Comparison of ENCODE assay signal across 1 cellular context in the genomic region with DNA sequence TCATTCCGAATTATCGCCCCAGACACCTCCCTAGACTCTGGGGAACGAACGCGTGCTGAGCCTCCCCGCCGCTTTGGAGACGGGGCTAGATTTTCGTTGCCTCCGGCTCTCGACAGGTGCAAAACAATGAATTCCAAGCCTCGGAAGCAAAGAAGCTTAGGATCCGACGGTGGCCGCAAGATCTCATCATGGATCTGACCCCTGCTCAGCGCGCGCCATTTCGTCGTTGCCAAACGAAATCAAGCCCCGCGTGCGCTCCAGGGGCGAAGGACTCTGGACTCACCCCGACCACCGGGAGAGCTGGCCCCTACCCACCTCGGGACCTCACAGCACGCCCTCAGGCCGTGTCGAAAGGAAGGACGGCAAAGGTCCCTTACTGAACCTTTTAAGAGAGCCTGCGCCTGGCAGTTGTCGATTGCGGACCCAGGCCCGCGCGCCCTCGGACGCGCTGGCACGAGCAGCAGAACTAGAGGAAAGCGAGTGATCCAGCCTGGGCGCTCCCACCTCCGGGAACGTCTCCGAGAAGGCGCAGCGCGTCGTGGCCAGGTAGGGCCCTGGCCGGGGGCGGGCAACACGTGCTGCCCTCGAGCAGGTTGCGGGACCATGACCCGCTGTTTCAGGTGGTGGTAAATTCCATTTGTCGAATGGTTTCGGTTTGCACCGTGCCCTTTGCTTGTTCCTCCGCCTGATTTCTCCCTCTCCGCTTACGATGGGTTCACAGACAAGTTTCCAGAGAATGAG.
TF ChIP-seq lines count a peak whose summit lies in the region.

No MANE protein-coding gene starts in this region.

TF ChIP-seq in WTC11, 78 proteins besides CTCF, POLR2A, EP300 and RAD21 (continued from another document and continues in another):
- TF ChIP-seq, protein P1, sequence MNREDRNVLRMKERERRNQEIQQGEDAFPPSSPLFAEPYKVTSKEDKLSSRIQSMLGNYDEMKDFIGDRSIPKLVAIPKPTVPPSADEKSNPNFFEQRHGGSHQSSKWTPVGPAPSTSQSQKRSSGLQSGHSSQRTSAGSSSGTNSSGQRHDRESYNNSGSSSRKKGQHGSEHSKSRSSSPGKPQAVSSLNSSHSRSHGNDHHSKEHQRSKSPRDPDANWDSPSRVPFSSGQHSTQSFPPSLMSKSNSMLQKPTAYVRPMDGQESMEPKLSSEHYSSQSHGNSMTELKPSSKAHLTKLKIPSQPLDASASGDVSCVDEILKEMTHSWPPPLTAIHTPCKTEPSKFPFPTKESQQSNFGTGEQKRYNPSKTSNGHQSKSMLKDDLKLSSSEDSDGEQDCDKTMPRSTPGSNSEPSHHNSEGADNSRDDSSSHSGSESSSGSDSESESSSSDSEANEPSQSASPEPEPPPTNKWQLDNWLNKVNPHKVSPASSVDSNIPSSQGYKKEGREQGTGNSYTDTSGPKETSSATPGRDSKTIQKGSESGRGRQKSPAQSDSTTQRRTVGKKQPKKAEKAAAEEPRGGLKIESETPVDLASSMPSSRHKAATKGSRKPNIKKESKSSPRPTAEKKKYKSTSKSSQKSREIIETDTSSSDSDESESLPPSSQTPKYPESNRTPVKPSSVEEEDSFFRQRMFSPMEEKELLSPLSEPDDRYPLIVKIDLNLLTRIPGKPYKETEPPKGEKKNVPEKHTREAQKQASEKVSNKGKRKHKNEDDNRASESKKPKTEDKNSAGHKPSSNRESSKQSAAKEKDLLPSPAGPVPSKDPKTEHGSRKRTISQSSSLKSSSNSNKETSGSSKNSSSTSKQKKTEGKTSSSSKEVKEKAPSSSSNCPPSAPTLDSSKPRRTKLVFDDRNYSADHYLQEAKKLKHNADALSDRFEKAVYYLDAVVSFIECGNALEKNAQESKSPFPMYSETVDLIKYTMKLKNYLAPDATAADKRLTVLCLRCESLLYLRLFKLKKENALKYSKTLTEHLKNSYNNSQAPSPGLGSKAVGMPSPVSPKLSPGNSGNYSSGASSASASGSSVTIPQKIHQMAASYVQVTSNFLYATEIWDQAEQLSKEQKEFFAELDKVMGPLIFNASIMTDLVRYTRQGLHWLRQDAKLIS (CRISPR knock-in tag; IDR thresholded peaks at IDR 0.05; ENCODE audit: borderline replicate concordance) = no peak
- TF ChIP-seq, protein P2, sequence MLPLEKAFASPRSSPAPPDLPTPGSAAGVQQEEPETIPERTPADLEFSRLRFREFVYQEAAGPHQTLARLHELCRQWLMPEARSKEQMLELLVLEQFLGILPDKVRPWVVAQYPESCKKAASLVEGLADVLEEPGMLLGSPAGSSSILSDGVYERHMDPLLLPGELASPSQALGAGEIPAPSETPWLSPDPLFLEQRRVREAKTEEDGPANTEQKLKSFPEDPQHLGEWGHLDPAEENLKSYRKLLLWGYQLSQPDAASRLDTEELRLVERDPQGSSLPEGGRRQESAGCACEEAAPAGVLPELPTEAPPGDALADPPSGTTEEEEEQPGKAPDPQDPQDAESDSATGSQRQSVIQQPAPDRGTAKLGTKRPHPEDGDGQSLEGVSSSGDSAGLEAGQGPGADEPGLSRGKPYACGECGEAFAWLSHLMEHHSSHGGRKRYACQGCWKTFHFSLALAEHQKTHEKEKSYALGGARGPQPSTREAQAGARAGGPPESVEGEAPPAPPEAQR (CRISPR knock-in tag; IDR thresholded peaks at IDR 0.05) = no peak
- TF ChIP-seq ZNF138 (CRISPR knock-in tag; conservative IDR thresholded peaks at IDR 0.05) = no peak
- TF ChIP-seq HMGA2 (CRISPR knock-in tag; IDR thresholded peaks at IDR 0.05) = no peak
- TF ChIP-seq NR2C2 (CRISPR knock-in tag; IDR thresholded peaks at IDR 0.05) = peak; percentile 44; the same call in 1 of the 2 replicates
- no peak for TF ChIP-seq ELF4 (CRISPR knock-in tag; IDR thresholded peaks at IDR 0.05; ENCODE audit: low read depth)
- TF ChIP-seq, protein P3, sequence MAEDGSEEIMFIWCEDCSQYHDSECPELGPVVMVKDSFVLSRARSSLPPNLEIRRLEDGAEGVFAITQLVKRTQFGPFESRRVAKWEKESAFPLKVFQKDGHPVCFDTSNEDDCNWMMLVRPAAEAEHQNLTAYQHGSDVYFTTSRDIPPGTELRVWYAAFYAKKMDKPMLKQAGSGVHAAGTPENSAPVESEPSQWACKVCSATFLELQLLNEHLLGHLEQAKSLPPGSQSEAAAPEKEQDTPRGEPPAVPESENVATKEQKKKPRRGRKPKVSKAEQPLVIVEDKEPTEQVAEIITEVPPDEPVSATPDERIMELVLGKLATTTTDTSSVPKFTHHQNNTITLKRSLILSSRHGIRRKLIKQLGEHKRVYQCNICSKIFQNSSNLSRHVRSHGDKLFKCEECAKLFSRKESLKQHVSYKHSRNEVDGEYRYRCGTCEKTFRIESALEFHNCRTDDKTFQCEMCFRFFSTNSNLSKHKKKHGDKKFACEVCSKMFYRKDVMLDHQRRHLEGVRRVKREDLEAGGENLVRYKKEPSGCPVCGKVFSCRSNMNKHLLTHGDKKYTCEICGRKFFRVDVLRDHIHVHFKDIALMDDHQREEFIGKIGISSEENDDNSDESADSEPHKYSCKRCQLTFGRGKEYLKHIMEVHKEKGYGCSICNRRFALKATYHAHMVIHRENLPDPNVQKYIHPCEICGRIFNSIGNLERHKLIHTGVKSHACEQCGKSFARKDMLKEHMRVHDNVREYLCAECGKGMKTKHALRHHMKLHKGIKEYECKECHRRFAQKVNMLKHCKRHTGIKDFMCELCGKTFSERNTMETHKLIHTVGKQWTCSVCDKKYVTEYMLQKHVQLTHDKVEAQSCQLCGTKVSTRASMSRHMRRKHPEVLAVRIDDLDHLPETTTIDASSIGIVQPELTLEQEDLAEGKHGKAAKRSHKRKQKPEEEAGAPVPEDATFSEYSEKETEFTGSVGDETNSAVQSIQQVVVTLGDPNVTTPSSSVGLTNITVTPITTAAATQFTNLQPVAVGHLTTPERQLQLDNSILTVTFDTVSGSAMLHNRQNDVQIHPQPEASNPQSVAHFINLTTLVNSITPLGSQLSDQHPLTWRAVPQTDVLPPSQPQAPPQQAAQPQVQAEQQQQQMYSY (CRISPR knock-in tag; IDR thresholded peaks at IDR 0.05) = no peak; the same call in 1 of the 2 replicates
- TF ChIP-seq ZNF219 (CRISPR knock-in tag; IDR thresholded peaks at IDR 0.05; ENCODE audit: borderline replicate concordance) = no peak
- TF ChIP-seq, protein P4, sequence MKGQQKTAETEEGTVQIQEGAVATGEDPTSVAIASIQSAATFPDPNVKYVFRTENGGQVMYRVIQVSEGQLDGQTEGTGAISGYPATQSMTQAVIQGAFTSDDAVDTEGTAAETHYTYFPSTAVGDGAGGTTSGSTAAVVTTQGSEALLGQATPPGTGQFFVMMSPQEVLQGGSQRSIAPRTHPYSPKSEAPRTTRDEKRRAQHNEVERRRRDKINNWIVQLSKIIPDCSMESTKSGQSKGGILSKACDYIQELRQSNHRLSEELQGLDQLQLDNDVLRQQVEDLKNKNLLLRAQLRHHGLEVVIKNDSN (CRISPR knock-in tag; IDR thresholded peaks at IDR 0.05) = 0 out of 2 replicates have a peak, but pooled peaks have one; percentile 67
- TF ChIP-seq JAZF1 (CRISPR knock-in tag; IDR thresholded peaks at IDR 0.05) = no peak
- TF ChIP-seq IRF2 (CRISPR knock-in tag; IDR thresholded peaks at IDR 0.05; ENCODE audit: borderline replicate concordance, low read depth) = no peak
- TF ChIP-seq, protein P5, sequence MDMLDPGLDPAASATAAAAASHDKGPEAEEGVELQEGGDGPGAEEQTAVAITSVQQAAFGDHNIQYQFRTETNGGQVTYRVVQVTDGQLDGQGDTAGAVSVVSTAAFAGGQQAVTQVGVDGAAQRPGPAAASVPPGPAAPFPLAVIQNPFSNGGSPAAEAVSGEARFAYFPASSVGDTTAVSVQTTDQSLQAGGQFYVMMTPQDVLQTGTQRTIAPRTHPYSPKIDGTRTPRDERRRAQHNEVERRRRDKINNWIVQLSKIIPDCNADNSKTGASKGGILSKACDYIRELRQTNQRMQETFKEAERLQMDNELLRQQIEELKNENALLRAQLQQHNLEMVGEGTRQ (CRISPR knock-in tag; IDR thresholded peaks at IDR 0.05) = no peak
- TF ChIP-seq, protein P6, sequence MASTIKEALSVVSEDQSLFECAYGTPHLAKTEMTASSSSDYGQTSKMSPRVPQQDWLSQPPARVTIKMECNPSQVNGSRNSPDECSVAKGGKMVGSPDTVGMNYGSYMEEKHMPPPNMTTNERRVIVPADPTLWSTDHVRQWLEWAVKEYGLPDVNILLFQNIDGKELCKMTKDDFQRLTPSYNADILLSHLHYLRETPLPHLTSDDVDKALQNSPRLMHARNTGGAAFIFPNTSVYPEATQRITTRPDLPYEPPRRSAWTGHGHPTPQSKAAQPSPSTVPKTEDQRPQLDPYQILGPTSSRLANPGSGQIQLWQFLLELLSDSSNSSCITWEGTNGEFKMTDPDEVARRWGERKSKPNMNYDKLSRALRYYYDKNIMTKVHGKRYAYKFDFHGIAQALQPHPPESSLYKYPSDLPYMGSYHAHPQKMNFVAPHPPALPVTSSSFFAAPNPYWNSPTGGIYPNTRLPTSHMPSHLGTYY (CRISPR knock-in tag; IDR thresholded peaks at IDR 0.05) = no peak
- TF ChIP-seq, protein P7, sequence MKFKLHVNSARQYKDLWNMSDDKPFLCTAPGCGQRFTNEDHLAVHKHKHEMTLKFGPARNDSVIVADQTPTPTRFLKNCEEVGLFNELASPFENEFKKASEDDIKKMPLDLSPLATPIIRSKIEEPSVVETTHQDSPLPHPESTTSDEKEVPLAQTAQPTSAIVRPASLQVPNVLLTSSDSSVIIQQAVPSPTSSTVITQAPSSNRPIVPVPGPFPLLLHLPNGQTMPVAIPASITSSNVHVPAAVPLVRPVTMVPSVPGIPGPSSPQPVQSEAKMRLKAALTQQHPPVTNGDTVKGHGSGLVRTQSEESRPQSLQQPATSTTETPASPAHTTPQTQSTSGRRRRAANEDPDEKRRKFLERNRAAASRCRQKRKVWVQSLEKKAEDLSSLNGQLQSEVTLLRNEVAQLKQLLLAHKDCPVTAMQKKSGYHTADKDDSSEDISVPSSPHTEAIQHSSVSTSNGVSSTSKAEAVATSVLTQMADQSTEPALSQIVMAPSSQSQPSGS (CRISPR knock-in tag; IDR thresholded peaks at IDR 0.05; ENCODE audit: borderline replicate concordance, low read depth) = no peak
- TF ChIP-seq ZNF423 (CRISPR knock-in tag; IDR thresholded peaks at IDR 0.05) = no peak
- TF ChIP-seq, protein P8, sequence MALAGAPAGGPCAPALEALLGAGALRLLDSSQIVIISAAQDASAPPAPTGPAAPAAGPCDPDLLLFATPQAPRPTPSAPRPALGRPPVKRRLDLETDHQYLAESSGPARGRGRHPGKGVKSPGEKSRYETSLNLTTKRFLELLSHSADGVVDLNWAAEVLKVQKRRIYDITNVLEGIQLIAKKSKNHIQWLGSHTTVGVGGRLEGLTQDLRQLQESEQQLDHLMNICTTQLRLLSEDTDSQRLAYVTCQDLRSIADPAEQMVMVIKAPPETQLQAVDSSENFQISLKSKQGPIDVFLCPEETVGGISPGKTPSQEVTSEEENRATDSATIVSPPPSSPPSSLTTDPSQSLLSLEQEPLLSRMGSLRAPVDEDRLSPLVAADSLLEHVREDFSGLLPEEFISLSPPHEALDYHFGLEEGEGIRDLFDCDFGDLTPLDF (CRISPR knock-in tag; IDR thresholded peaks at IDR 0.05) = peak; percentile 61; the same call in 1 of the 2 replicates
- TF ChIP-seq, protein P9, sequence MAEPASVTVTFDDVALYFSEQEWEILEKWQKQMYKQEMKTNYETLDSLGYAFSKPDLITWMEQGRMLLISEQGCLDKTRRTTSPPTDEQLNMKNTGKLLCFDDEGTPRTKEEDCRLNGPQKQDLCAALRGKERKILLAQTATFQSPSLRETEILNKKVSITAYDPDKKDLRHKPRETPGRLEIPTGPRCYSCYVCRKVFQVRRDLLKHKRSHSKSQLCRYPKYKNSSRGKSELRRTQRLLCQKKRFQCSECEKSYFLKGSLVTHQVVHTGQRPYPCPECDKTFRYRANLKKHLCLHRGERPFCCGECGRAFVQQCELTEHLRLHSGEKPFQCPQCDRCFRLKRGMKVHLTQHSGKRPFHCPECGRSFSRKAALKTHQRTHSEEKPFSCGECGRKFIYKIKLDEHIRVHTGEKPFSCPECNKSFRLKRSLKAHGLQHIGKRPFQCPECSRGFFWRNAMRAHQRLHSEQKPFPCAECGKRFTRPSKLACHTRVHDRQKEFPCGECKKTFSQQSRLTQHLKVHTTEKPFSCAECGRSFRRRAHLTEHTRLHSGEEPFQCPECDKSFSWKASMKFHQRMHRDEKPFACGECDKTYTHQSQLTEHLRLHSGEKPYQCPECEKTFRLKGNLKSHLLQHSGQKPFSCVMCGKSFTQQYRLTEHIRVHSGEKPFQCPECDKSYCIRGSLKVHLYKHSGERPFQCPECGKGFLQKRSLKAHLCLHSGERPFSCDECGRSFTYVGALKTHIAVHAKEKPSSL (CRISPR knock-in tag; conservative IDR thresholded peaks at IDR 0.05) = no peak
- TF ChIP-seq ZNF317 (CRISPR knock-in tag; IDR thresholded peaks at IDR 0.05; ENCODE audit: borderline replicate concordance, low read depth) = 0 out of 2 replicates have a peak, but pooled peaks have one; percentile 16
- TF ChIP-seq SOX15 (CRISPR knock-in tag; IDR thresholded peaks at IDR 0.05) = no peak
- TF ChIP-seq, protein P10, sequence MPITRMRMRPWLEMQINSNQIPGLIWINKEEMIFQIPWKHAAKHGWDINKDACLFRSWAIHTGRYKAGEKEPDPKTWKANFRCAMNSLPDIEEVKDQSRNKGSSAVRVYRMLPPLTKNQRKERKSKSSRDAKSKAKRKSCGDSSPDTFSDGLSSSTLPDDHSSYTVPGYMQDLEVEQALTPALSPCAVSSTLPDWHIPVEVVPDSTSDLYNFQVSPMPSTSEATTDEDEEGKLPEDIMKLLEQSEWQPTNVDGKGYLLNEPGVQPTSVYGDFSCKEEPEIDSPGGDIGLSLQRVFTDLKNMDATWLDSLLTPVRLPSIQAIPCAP (CRISPR knock-in tag; IDR thresholded peaks at IDR 0.05) = peak; percentile 91
- no peak for TF ChIP-seq ZNF121 (CRISPR knock-in tag; IDR thresholded peaks at IDR 0.05)
- TF ChIP-seq, protein P11, sequence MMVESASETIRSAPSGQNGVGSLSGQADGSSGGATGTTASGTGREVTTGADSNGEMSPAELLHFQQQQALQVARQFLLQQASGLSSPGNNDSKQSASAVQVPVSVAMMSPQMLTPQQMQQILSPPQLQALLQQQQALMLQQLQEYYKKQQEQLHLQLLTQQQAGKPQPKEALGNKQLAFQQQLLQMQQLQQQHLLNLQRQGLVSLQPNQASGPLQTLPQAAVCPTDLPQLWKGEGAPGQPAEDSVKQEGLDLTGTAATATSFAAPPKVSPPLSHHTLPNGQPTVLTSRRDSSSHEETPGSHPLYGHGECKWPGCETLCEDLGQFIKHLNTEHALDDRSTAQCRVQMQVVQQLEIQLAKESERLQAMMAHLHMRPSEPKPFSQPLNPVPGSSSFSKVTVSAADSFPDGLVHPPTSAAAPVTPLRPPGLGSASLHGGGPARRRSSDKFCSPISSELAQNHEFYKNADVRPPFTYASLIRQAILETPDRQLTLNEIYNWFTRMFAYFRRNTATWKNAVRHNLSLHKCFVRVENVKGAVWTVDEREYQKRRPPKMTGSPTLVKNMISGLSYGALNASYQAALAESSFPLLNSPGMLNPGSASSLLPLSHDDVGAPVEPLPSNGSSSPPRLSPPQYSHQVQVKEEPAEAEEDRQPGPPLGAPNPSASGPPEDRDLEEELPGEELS (CRISPR knock-in tag; IDR thresholded peaks at IDR 0.05) = peak; percentile 87
- no peak for TF ChIP-seq CREB1 (CRISPR knock-in tag; IDR thresholded peaks at IDR 0.05)
